Comparison of ENCODE assay signal across 25 cellular contexts in the genomic region with DNA sequence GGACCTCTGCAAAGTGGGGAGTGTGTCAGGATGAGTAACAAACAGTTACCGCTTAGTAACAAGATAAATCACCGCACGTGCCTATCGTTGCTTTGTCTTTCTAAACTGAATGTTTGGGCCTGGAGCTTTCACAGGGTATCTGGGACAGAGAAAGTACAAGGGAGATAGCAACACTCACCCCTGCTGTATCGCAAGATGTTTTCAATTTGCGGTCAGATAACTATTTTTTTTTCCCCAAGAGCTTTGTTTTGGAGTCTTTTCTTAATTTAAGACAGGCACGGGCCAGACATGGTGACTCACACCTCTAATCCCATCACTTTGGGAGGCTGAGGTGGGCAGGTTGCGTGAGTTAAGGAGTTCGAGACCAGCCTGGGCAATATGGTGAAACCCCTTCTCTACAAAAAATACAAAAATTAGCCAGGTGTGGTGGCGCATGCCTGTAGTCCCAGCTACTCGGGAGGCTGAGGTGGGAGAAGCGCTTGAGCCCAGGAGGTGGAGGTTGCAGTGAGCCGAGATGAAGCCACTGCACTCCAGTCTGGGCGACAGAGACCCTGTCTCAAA.
"Had no signal": no experiment of that assay in that cellular context is flagged by ENCODE, and none has a peak within 500 bp of the region (broad histone marks: within the 10 kb centered on the region; RNA-seq: fewer than 3 reads in every experiment).

No MANE protein-coding gene starts in this region.

- H3K27ac ChIP-seq: epithelial cell of prostate, esophagus muscularis mucosa, gastrocnemius medialis, heart right ventricle, left lung, lower lobe of right lung, pancreas, right lobe of liver, suprapubic skin, thyroid gland, upper lobe of left lung, uterus had no signal

- H3K4me3 ChIP-seq: esophagus muscularis mucosa, gastrocnemius medialis, heart right ventricle, left lung, lower lobe of right lung, pancreas, right lobe of liver, suprapubic skin, thyroid gland, upper lobe of left lung, uterus had no signal

- H3K4me1 ChIP-seq: gastrocnemius medialis, left lung, lower lobe of right lung, pancreas, right lobe of liver, suprapubic skin, thyroid gland, uterus had no signal

- H3K4me3 Mint-ChIP-seq: dendritic cell treated with granulocyte-macrophage colony-stimulating factor and Interleukin-4, amounts not matched to agents 40 ng/mL and 50 ng/mL, for 4 days; effector memory CD8-positive, alpha-beta T cell; memory B cell; naive thymus-derived CD4-positive, alpha-beta T cell; neural crest cell; stimulated activated effector memory CD8-positive, alpha-beta T cell treated with anti-CD3 and anti-CD28 coated beads, Interleukin-12 subunit alpha, Interleukin-12 subunit beta, amount 100 ng/mL, for 72 hours had no signal

- ATAC-seq: effector memory CD8-positive, alpha-beta T cell; gastrocnemius medialis; left lung; lower lobe of right lung; naive thymus-derived CD4-positive, alpha-beta T cell; pancreas; right lobe of liver; stimulated activated effector memory CD8-positive, alpha-beta T cell treated with anti-CD3 and anti-CD28 coated beads, Interleukin-12 subunit alpha, Interleukin-12 subunit beta, amount 100 ng/mL, for 72 hours; stimulated activated naive CD8-positive, alpha-beta T cell treated with anti-CD3 and anti-CD28 coated beads, Interleukin-15, Interleukin-2, amounts not matched to agents 100 U/mL and 50 U/mL, for 24 hours had no signal

- H3K36me3 ChIP-seq: gastrocnemius medialis, left lung, pancreas, right lobe of liver, suprapubic skin, thyroid gland, uterus had no signal

- H3K27ac Mint-ChIP-seq: dendritic cell treated with granulocyte-macrophage colony-stimulating factor and Interleukin-4, amounts not matched to agents 40 ng/mL and 50 ng/mL, for 4 days; effector memory CD8-positive, alpha-beta T cell; memory B cell; naive thymus-derived CD4-positive, alpha-beta T cell; progenitor cell of endocrine pancreas; stimulated activated effector memory CD8-positive, alpha-beta T cell treated with anti-CD3 and anti-CD28 coated beads, Interleukin-12 subunit alpha, Interleukin-12 subunit beta, amount 100 ng/mL, for 72 hours had no signal

- H3K9me3 Mint-ChIP-seq: dendritic cell treated with granulocyte-macrophage colony-stimulating factor and Interleukin-4, amounts not matched to agents 40 ng/mL and 50 ng/mL, for 4 days; effector memory CD8-positive, alpha-beta T cell; memory B cell; naive thymus-derived CD4-positive, alpha-beta T cell; neural crest cell; stimulated activated effector memory CD8-positive, alpha-beta T cell treated with anti-CD3 and anti-CD28 coated beads, Interleukin-12 subunit alpha, Interleukin-12 subunit beta, amount 100 ng/mL, for 72 hours had no signal

- H3K36me3 Mint-ChIP-seq: memory B cell; naive thymus-derived CD4-positive, alpha-beta T cell had no signal

- H3K4me1 Mint-ChIP-seq: memory B cell; naive thymus-derived CD4-positive, alpha-beta T cell; neural crest cell; stimulated activated effector memory CD8-positive, alpha-beta T cell treated with anti-CD3 and anti-CD28 coated beads, Interleukin-12 subunit alpha, Interleukin-12 subunit beta, amount 100 ng/mL, for 72 hours had no signal

- H3K27me3 ChIP-seq: esophagus muscularis mucosa, gastrocnemius medialis, heart right ventricle, left lung, pancreas, right lobe of liver, suprapubic skin, thyroid gland, upper lobe of left lung, uterus had no signal

- H3K9me3 ChIP-seq: esophagus muscularis mucosa, gastrocnemius medialis, heart right ventricle, left lung, lower lobe of right lung, pancreas, right lobe of liver, suprapubic skin, thyroid gland, upper lobe of left lung, uterus had no signal

- DNase-seq: effector memory CD8-positive, alpha-beta T cell; gastrocnemius medialis; heart right ventricle; hypothalamus; islet precursor cell; left lung; lower lobe of right lung; naive thymus-derived CD4-positive, alpha-beta T cell; occipital lobe; pancreas; right lobe of liver; stimulated activated CD4-positive, alpha-beta T cell treated with anti-CD3 and anti-CD28 coated beads, Interleukin-4, amount 100 ng/mL, for 1 hour; stimulated activated CD8-positive, alpha-beta memory T cell treated with anti-CD3 and anti-CD28 coated beads, Interleukin-4, amount 100 ng/mL, for 48 hours; stimulated activated naive CD8-positive, alpha-beta T cell treated with anti-CD3 and anti-CD28 coated beads, Interleukin-15, Interleukin-2, amounts not matched to agents 100 U/mL and 50 U/mL, for 24 hours; thyroid gland; upper lobe of left lung; uterus had no signal

- H3K27me3 Mint-ChIP-seq: dendritic cell treated with granulocyte-macrophage colony-stimulating factor and Interleukin-4, amounts not matched to agents 40 ng/mL and 50 ng/mL, for 4 days; effector memory CD8-positive, alpha-beta T cell; memory B cell; progenitor cell of endocrine pancreas had no signal
